In the genomic region with DNA sequence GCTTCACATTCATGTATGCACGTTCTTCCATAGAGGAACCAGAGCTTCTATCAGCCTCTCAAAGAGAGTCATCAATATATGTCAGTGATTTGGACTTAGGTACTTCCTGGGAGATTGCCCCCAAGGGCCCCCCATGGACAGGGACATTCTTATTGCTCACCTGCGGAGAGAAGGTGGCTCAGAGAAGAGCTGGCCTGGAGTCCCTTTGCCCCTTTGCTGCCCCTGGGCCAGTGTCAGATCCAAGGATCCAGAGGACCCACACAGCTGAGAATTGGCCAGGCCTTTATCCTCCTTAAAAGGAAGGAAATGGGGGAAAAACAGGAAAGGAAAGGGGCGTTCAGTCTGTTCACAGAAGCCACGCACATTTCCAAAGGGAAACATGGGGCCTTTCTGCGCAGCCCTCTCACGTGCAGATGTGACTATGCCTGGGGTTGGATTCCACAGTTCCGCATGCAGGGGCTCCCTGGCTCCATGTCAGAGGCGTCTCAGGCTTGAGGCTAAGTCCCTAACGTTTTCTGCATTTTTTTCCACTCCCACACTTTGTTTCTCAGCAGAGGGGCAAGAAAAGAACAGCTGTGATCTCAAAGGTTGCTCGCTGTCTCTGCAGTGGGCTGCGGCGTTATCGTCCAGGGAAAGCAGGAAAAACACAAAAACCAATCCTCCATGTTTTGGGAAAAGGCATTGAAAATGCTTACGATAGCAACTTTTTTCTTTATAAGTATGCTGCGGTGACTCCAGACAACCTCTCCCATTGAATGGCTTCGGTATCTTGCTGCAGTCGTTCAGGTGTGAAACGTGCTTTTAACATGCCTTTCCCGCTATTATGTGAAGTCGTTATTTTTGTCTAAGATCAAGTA, we compare ENCODE assay signal across 20 cellular contexts. TPM values are rescaled to one million over a fixed set of nuclear protein-coding genes. Genes with fewer than 3 reads are reported as not detected.
"Had no signal": no experiment of that assay in that cellular context is flagged by ENCODE, and none has a peak within 500 bp of the region (broad histone marks: within the 10 kb centered on the region; RNA-seq: fewer than 3 reads in every experiment).

No MANE protein-coding gene starts in this region.

- H3K27ac ChIP-seq: cardiac muscle cell, lower lobe of right lung, sigmoid colon, upper lobe of right lung, VCaP had no signal

- H3K9me3 Mint-ChIP-seq: activated CD4-positive, alpha-beta memory T cell treated with anti-CD3 and anti-CD28 coated beads, Interleukin-2, amount 10 ng/mL, durations not matched to agents 7 days and 5 days; naive B cell; T-cell had no signal

- H3K9me3 ChIP-seq: lower lobe of right lung, sigmoid colon, upper lobe of right lung had no signal

- H3K36me3 Mint-ChIP-seq: naive B cell, T-cell had no signal

- H3K4me3 ChIP-seq: cardiac muscle cell, lower lobe of right lung, sigmoid colon, upper lobe of right lung had no signal

- DNase-seq: activated CD4-positive, alpha-beta memory T cell treated with anti-CD3 and anti-CD28 coated beads, Interleukin-2, amount 10 ng/mL, durations not matched to agents 7 days and 5 days; activated CD8-positive, alpha-beta memory T cell treated with anti-CD3 and anti-CD28 coated beads, Interleukin-2, amount 50 U/mL, for 4 hours; effector CD8-positive, alpha-beta T cell; hippocampal formation; lower lobe of right lung; naive B cell; nucleus accumbens; sigmoid colon; stimulated activated CD4-positive, alpha-beta T cell treated with anti-CD3 and anti-CD28 coated beads, Interleukin-12 subunit alpha, Interleukin-12 subunit beta, amount 100 ng/mL, for 4 hours; stimulated activated naive CD4-positive, alpha-beta T cell; substantia nigra; T-cell; T1000; upper lobe of right lung had no signal

- FAIRE-seq: astrocyte, colon had no signal

- H3K27ac Mint-ChIP-seq: activated CD4-positive, alpha-beta memory T cell treated with anti-CD3 and anti-CD28 coated beads, Interleukin-2, amount 10 ng/mL, durations not matched to agents 7 days and 5 days; T-cell had no signal

- H3K4me1 ChIP-seq: lower lobe of right lung, upper lobe of right lung had no signal

- H3K27me3 ChIP-seq: cardiac muscle cell, sigmoid colon, upper lobe of right lung had no signal

- ATAC-seq: lower lobe of right lung, T-cell, upper lobe of right lung had no signal

- H3K36me3 ChIP-seq: cardiac muscle cell, lower lobe of right lung, upper lobe of right lung had no signal

- H3K4me3 Mint-ChIP-seq: activated CD4-positive, alpha-beta memory T cell treated with anti-CD3 and anti-CD28 coated beads, Interleukin-2, amount 10 ng/mL, durations not matched to agents 7 days and 5 days; T-cell had no signal

RNA-seq across cellular contexts. Expression of a gene that starts 5.9 kb away (rescaled TPM):
- total RNA-seq: activated CD4-positive, alpha-beta memory T cell treated with anti-CD3 and anti-CD28 coated beads, Interleukin-2, amount 10 ng/mL, durations not matched to agents 7 days and 5 days had no signal

RNA-seq across cellular contexts. Expression of a gene that starts 10.8 kb away (rescaled TPM):
- total RNA-seq: activated CD4-positive, alpha-beta memory T cell treated with anti-CD3 and anti-CD28 coated beads, Interleukin-2, amount 10 ng/mL, durations not matched to agents 7 days and 5 days; astrocyte; cardiac muscle cell; epithelial cell of proximal tubule; lower lobe of right lung; pulmonary artery endothelial cell; sigmoid colon; T-cell; upper lobe of right lung had no signal
- polyA plus RNA-seq: cardiac muscle cell, sigmoid colon had no signal

RNA-seq across cellular contexts. Expression of a gene that starts 24.5 kb away (rescaled TPM):
- total RNA-seq: activated CD4-positive, alpha-beta memory T cell treated with anti-CD3 and anti-CD28 coated beads, Interleukin-2, amount 10 ng/mL, durations not matched to agents 7 days and 5 days; astrocyte; pulmonary artery endothelial cell; sigmoid colon had no signal
